ENCODE assay signal across 21 cellular contexts in genomic region chr7:132536646-132537395, GRCh38. TPM values are rescaled to one million over a fixed set of nuclear protein-coding genes. Genes with fewer than 3 reads are reported as not detected.
DNase-seq lines count a peak whose midpoint lies in the region; ATAC-seq, FAIRE-seq and TF ChIP-seq lines count a peak whose summit lies in the region.
"Had no signal": no experiment of that assay in that cellular context is flagged by ENCODE, and none has a peak within 500 bp of the region (broad histone marks: within the 10 kb centered on the region; RNA-seq: fewer than 3 reads in every experiment).

No MANE protein-coding gene starts in this region.

- CTCF ChIA-PET in HEK293 (lab: Yijun Ruan, JAX), result interaction anchor here (0.6 to 1.1 kb wide), 4 partner anchors 19 to 1959 kb away, joined by 3 to 4 read pairs (median 3); no protein-coding TSS in a partner anchor

- H3K36me3 ChIP-seq in HEK293 (ENCODE audit: control insufficient read depth in 2 of 2, insufficient read depth in 1 of 2, low read length in 2 of 2) (no peaks in the 10 kb centered on the region), astrocyte (ENCODE audit: insufficient read depth, low read length) (no peaks in the 10 kb centered on the region), suprapubic skin (no peaks in the 10 kb centered on the region), SJCRH30 (no peaks in the 10 kb centered on the region)
- H3K36me3 ChIP-seq: gastroesophageal sphincter, neutrophil, upper lobe of left lung had no signal

- peak; percentile 46 to 59 for ATAC-seq in right cardiac atrium
- ATAC-seq: gastroesophageal sphincter; HCT116; stimulated activated naive CD8-positive, alpha-beta T cell treated with anti-CD3 and anti-CD28 coated beads, Interleukin-15, Interleukin-2, amounts not matched to agents 100 U/mL and 50 U/mL, for 24 hours had no signal

- H3K4me3 Mint-ChIP-seq in astrocyte (ENCODE audit: unreplicated experiment), result no peak overlapping the region

- TF ChIP-seq EP300 in suprapubic skin (IDR thresholded peaks at IDR 0.05), result no peak

- H3K79me2 ChIP-seq in astrocyte (ENCODE audit: insufficient read depth, low read length), result no peaks in the 10 kb centered on the region

- no peaks in the 10 kb centered on the region for H3K36me3 Mint-ChIP-seq in astrocyte (ENCODE audit: low read depth, unreplicated experiment)

- intact Hi-C loops in right cardiac atrium (cut with DNase I), result no loop called here

- TF ChIP-seq POLR2A in suprapubic skin (IDR thresholded peaks at IDR 0.05), result no peak

- H3K4me1 Mint-ChIP-seq in astrocyte (ENCODE audit: low read depth, unreplicated experiment), result peaks cover 9% of the 10 kb centered on the region

- H3K9me3 Mint-ChIP-seq in astrocyte (ENCODE audit: unreplicated experiment), result no peaks in the 10 kb centered on the region

- no peaks in the 10 kb centered on the region for H4K20me1 ChIP-seq in astrocyte (ENCODE audit: insufficient read depth, low read length)

- no peaks in the 10 kb centered on the region for H3K27me3 ChIP-seq in astrocyte (ENCODE audit: insufficient read depth, low read length)
- no peaks in the 10 kb centered on the region for H3K27me3 ChIP-seq in right cardiac atrium (ENCODE audit: control insufficient read depth, insufficient read depth)
- no peaks in the 10 kb centered on the region for H3K27me3 ChIP-seq in suprapubic skin
- no peaks in the 10 kb centered on the region for H3K27me3 ChIP-seq in SJCRH30
- H3K27me3 ChIP-seq: gastroesophageal sphincter, neutrophil, upper lobe of left lung had no signal

- no peak overlapping the region for H2AFZ ChIP-seq in astrocyte (ENCODE audit: low read depth, low read length)

- peak overlapping the region; percentile 13 for H3K4me2 ChIP-seq in astrocyte (ENCODE audit: low read length)

- TF ChIP-seq CTCF in HEK293 (tag by site-specific recombination; IDR thresholded peaks at IDR 0.05) (no peak), astrocyte (IDR thresholded peaks at IDR 0.05; ENCODE audit: insufficient read depth, low read depth, low read length) (no peak), suprapubic skin (IDR thresholded peaks at IDR 0.05) (no peak)

- no peak overlapping the region for H3K9ac ChIP-seq in astrocyte (ENCODE audit: low read length)

- H3K9me3 ChIP-seq in HEK293 (ENCODE audit: control insufficient read depth, insufficient read depth, low read depth, low read length), result no peaks in the 10 kb centered on the region
- peaks cover 2% of the 10 kb centered on the region for H3K9me3 ChIP-seq in astrocyte (ENCODE audit: insufficient read depth, low read depth, low read length)
- H3K9me3 ChIP-seq in right cardiac atrium (ENCODE audit: control insufficient read depth, low read length), result no peaks in the 10 kb centered on the region
- no peaks in the 10 kb centered on the region for H3K9me3 ChIP-seq in suprapubic skin
- H3K9me3 ChIP-seq in SJCRH30 (replicated peaks), result no peaks in the 10 kb centered on the region
- H3K9me3 ChIP-seq: gastroesophageal sphincter, neutrophil, upper lobe of left lung had no signal

- no peak overlapping the region for H3K27ac ChIP-seq in HEK293 (ENCODE audit: extremely low read depth, low read depth, low read length)
- H3K27ac ChIP-seq in astrocyte (ENCODE audit: low read depth, low read length), result no peak overlapping the region
- no peak overlapping the region for H3K27ac ChIP-seq in right cardiac atrium (ENCODE audit: low read length)
- H3K27ac ChIP-seq in suprapubic skin, result no peak overlapping the region
- no peak overlapping the region for H3K27ac ChIP-seq in SJCRH30
- H3K27ac ChIP-seq: gastroesophageal sphincter, neutrophil, SK-N-MC, upper lobe of left lung had no signal

- FAIRE-seq in astrocyte (lab: Jason Lieb, UNC), result no peak
- no peak for FAIRE-seq in HTR-8/SVneo (lab: Jason Lieb, UNC)
- FAIRE-seq: endometrium had no signal

- H3K4me3 ChIP-seq in HEK293 (ENCODE audit: low read depth, low read length), result no peak overlapping the region
- H3K4me3 ChIP-seq in astrocyte (ENCODE audit: insufficient read depth, low read depth, low read length), result no peak overlapping the region
- H3K4me3 ChIP-seq in right cardiac atrium (ENCODE audit: low read length), result no peak overlapping the region
- H3K4me3 ChIP-seq in suprapubic skin, result no peak overlapping the region
- H3K4me3 ChIP-seq in SJCRH30, result no peak overlapping the region
- H3K4me3 ChIP-seq: gastroesophageal sphincter, SK-N-MC, upper lobe of left lung had no signal

- WGBS in right cardiac atrium, result 59% methylated on average over 13 of the region's 13 CpGs
- WGBS in suprapubic skin, result 84% methylated on average over 13 of the region's 13 CpGs

- H3K4me1 ChIP-seq in HEK293 (ENCODE audit: control insufficient read depth, insufficient read depth, low read length) (no peaks in the 10 kb centered on the region), astrocyte (ENCODE audit: insufficient read depth, low read length) (peaks cover 13% of the 10 kb centered on the region), right cardiac atrium (ENCODE audit: control insufficient read depth, insufficient read depth, low read length) (peaks cover 6% of the 10 kb centered on the region), suprapubic skin (no peaks in the 10 kb centered on the region), SJCRH30 (no peaks in the 10 kb centered on the region)
- H3K4me1 ChIP-seq: gastroesophageal sphincter, upper lobe of left lung had no signal

- peaks cover 24% of the 10 kb centered on the region for H3K27me3 Mint-ChIP-seq in astrocyte (ENCODE audit: low read depth, unreplicated experiment)

- peak; percentile 37 for DNase-seq in AG08396 (ENCODE audit: low spot score)
- DNase-seq in astrocyte (ENCODE audit: low read depth), result peak; percentile 25
- DNase-seq in right cardiac atrium, result no peak
- DNase-seq in HTR-8/SVneo (ENCODE audit: insufficient read length, low spot score), result no peak
- DNase-seq in activated naive CD4-positive, alpha-beta T cell (lab: John Stamatoyannopoulos, UW), result no peak
- DNase-seq in suprapubic skin (ENCODE audit: low spot score in 2 of 2), result no peak
- no peak for DNase-seq in SJCRH30
- DNase-seq: activated CD4-positive, alpha-beta T cell treated with anti-CD3 and anti-CD28 coated beads for 1 hour; activated effector memory CD4-positive, alpha-beta T cell treated with Interleukin-2 at 50 U/mL for 16 hours; DND-41; NCI-H1092 treated with DMSO at 0.1 percent for 48 hours; NCI-H526 treated with DMSO at 0.1 percent for 48 hours; stimulated activated naive CD8-positive, alpha-beta T cell treated with anti-CD3 and anti-CD28 coated beads, Interleukin-15, Interleukin-2, amounts not matched to agents 100 U/mL and 50 U/mL, for 24 hours; upper lobe of left lung had no signal

- POLR2A ChIA-PET in HEK293 (lab: Yijun Ruan, JAX), result no interaction called here

- H3K27ac Mint-ChIP-seq in astrocyte (ENCODE audit: unreplicated experiment), result peak overlapping the region; percentile 6

TF ChIP-seq in HEK293, 187 proteins besides CTCF, POLR2A, EP300 and RAD21:
- TF ChIP-seq ZNF692 (tag by site-specific recombination; IDR thresholded peaks at IDR 0.05) (no peak), SCRT2 (tag by site-specific recombination; IDR thresholded peaks at IDR 0.05) (peak; percentile 42)

RNA-seq across cellular contexts. Expression of gene PLXNA4, which starts 39.4 kb away (rescaled TPM):
- total RNA-seq in astrocyte (3.3 and 4.3 TPM in 2 replicates), right cardiac atrium (10 to 100 TPM; 12.2 to 19.3 (median 17.2) TPM), suprapubic skin (10 to 100 TPM in 1 of 4 donors, 1 to 10 TPM in 3; 5.4 to 10.7 (median 7.1) TPM)
- 5.7 TPM for polyA plus RNA-seq in right cardiac atrium
- total RNA-seq in SJCRH30 (2014; rRNA removed; shearing (Covaris generic)), result 11.2 and 11.5 TPM in 2 replicates
- total RNA-seq: OCI-LY7 had no signal

Comparison
In these comparisons a context has a peak if more than half of its experiments do, and no peak if none do; other contexts are left out.
1. DNase-seq: peak in AG08396 (single experiment) and astrocyte (single experiment); none in right cardiac atrium (0 of 3), HTR-8/SVneo (single experiment), activated naive CD4-positive, alpha-beta T cell (0 of 4), suprapubic skin (0 of 2) and SJCRH30 (0 of 2).